8 cellular contexts compared by ENCODE assay signal in the genomic region with DNA sequence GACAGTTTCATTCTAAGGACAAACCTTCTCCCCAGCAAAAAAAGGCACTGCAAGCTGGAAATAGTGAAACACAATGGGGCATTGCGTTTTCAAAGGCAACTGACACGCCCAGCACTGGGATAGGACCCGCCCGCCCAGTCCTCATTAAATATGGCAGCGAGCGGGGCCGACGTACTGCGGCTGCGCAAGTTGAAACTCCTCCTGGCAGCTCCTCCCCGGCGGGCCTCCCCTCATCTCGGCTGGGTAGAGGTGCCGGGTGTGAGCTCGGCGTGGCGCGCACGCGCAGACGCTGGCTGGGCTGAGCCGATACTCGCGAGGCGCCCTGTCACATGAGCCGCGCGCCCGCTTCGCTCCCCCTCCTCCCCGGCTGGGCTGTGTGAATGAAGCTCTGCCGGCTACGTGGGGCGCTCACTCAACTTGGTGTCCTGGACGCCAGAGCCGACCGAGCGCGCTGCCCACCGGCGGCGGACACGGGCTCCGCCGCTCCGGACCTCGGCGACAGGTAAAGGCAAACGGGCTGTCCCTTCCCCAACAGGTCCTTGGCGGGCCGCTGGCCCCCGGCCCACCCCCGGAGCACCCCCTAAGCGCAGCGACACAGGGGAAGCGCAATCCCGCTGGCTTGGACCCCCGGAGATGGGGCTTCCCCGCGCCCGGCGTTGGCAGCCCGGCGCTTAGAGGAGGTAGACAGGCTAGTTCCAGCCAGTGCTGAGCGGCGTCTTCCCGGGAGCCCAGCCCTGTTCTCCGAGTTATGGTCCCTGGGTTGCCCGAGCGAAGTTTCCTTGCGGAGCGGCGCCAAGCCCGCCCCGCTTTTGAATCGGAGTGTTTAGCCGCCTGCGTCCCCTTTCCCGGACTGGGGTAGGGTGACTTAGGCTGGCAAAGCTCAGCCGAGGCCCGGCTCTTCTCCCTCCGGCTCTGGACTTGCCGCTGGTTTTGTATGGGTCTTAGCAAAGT. TPM values are rescaled to one million over a fixed set of nuclear protein-coding genes. Genes with fewer than 3 reads are reported as not detected.
DNase-seq lines count a peak whose midpoint lies in the region; ATAC-seq, FAIRE-seq and TF ChIP-seq lines count a peak whose summit lies in the region.

A gene (plus strand): TSS at position 306 of the 951 bp plus-strand sequence. CDS start 2,703 bp downstream, outside the sequence.

- intact Hi-C loops in uterus (cut with DNase I; ENCODE audit: low total_unique reads): no loop called here

- DNase-seq in NCI-H1694 treated with DMSO at 0.1 percent for 48 hours (lab: John Stamatoyannopoulos, UW): peak; percentile 95
- DNase-seq in T-helper 2 cell: peak; percentile 87 to 96 (median 92)
- DNase-seq in astrocyte (ENCODE audit: low read depth): peak; percentile 79
- peak; percentile 95 for DNase-seq in right atrium auricular region (ENCODE audit: low spot score)
- peak; percentile 74 for DNase-seq in pulmonary artery endothelial cell (ENCODE audit: low read depth, low spot score)
- peak; percentile 96 for DNase-seq in uterus

- H3K27me3 ChIP-seq in astrocyte (ENCODE audit: insufficient read depth, low read length) (no peaks in the 10 kb centered on the region), right atrium auricular region (no peaks in the 10 kb centered on the region), uterus (no peaks in the 10 kb centered on the region)

- no peak for FAIRE-seq in astrocyte (lab: Jason Lieb, UNC)

- peak within 1 kb of the TSS; percentile 96 for H3K4me2 ChIP-seq in astrocyte (ENCODE audit: low read length)

- H2AFZ ChIP-seq in astrocyte (ENCODE audit: low read depth, low read length): peak within 1 kb of the TSS; percentile 87

- H3K27ac Mint-ChIP-seq in astrocyte (ENCODE audit: unreplicated experiment): peak within 1 kb of the TSS; percentile 80

- H3K9me3 ChIP-seq in astrocyte (ENCODE audit: insufficient read depth, low read depth, low read length) (no peaks in the 10 kb centered on the region), right atrium auricular region (no peaks in the 10 kb centered on the region), uterus (no peaks in the 10 kb centered on the region)

- peaks cover 2% of the 10 kb centered on the region for H3K4me1 ChIP-seq in astrocyte (ENCODE audit: insufficient read depth, low read length)
- H3K4me1 ChIP-seq in right atrium auricular region: peaks cover 0 to 10% of the 10 kb centered on the region in 2 donors
- peaks cover 0 to 3% of the 10 kb centered on the region in 2 donors for H3K4me1 ChIP-seq in uterus

- peak within 1 kb of the TSS; percentile 90 for H3K4me3 Mint-ChIP-seq in astrocyte (ENCODE audit: unreplicated experiment)

- no peak for TF ChIP-seq CTCF in astrocyte (IDR thresholded peaks at IDR 0.05; ENCODE audit: insufficient read depth, low read depth, low read length)
- no peak for TF ChIP-seq CTCF in right atrium auricular region (IDR thresholded peaks at IDR 0.05)
- no peak for TF ChIP-seq CTCF in uterus (IDR thresholded peaks at IDR 0.05)

- H3K9ac ChIP-seq in astrocyte (ENCODE audit: low read length): peak within 1 kb of the TSS; percentile 83

- H3K4me3 ChIP-seq in astrocyte (ENCODE audit: insufficient read depth, low read depth, low read length): peak within 1 kb of the TSS; percentile 80
- H3K4me3 ChIP-seq in right atrium auricular region: peak within 1 kb of the TSS; percentile 65 to 71
- peak within 1 kb of the TSS; percentile 69 to 84 for H3K4me3 ChIP-seq in uterus

- ATAC-seq in GM18499 (IDR thresholded peaks at IDR 0.05; ENCODE audit: insufficient read depth, unreplicated experiment) (peak; percentile 82), HG02938 (IDR thresholded peaks at IDR 0.05; ENCODE audit: unreplicated experiment) (peak; percentile 95)

- H3K27ac ChIP-seq in astrocyte (ENCODE audit: low read depth, low read length) (peak within 1 kb of the TSS; percentile 42), right atrium auricular region (peak within 1 kb of the TSS; percentile 85 to 88), uterus (peak within 1 kb of the TSS; percentile 88 to 90)

- no peaks in the 10 kb centered on the region for H3K79me2 ChIP-seq in astrocyte (ENCODE audit: insufficient read depth, low read length)

- H3K9me3 Mint-ChIP-seq in astrocyte (ENCODE audit: unreplicated experiment): no peaks in the 10 kb centered on the region

- peaks cover 12% of the 10 kb centered on the region for H3K4me1 Mint-ChIP-seq in astrocyte (ENCODE audit: low read depth, unreplicated experiment)

- no peaks in the 10 kb centered on the region for H3K36me3 Mint-ChIP-seq in astrocyte (ENCODE audit: low read depth, unreplicated experiment)

- peak; percentile 50 to 66 for TF ChIP-seq POLR2A in uterus (IDR thresholded peaks at IDR 0.05)

- no peaks in the 10 kb centered on the region for H3K27me3 Mint-ChIP-seq in astrocyte (ENCODE audit: low read depth, unreplicated experiment)

- no peaks in the 10 kb centered on the region for H4K20me1 ChIP-seq in astrocyte (ENCODE audit: insufficient read depth, low read length)

- H3K36me3 ChIP-seq in astrocyte (ENCODE audit: insufficient read depth, low read length): no peaks in the 10 kb centered on the region
- H3K36me3 ChIP-seq in right atrium auricular region: no peaks in the 10 kb centered on the region
- no peaks in the 10 kb centered on the region for H3K36me3 ChIP-seq in uterus

RNA-seq across cellular contexts. Expression of the gene that starts here (rescaled TPM):
- total RNA-seq in astrocyte (14.4 and 16.7 TPM in 2 replicates), right atrium auricular region (1 to 10 TPM; 1.9 to 3.1 TPM), pulmonary artery endothelial cell (7.8 and 12.6 TPM in 2 replicates), uterus (10 to 100 TPM in 2 of 4 donors, 1 to 10 TPM in 2; 6.4 to 81.2 (median 11.0) TPM)

Comparison
In these comparisons a context has a peak if more than half of its experiments do, and no peak if none do; other contexts are left out.
1. Peak in every context shown above with its lines: DNase-seq, ATAC-seq, H3K4me3 ChIP-seq and H3K27ac ChIP-seq.